15 cellular contexts compared by ENCODE assay signal in the genomic region with DNA sequence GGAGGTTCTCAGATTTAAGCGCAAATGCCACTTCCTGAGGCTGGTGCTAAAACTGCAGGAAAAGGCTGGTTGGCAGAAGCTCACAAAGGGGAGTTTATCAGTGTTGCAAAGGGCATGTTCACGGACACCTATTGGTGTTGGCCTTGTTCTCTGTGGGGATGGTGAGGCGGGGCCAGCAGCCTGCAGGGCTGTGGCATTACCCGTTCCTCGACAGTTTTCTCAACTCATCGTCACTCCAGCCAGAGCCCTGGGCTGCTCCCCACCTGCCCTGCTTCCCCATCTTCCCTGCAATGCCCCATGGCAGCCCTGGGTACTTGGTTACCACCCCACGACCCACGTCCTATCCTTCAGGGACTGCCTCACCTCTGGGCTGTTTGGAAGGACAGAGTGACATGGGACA.
"Had no signal": no experiment of that assay in that cellular context is flagged by ENCODE, and none has a peak within 500 bp of the region (broad histone marks: within the 10 kb centered on the region; RNA-seq: fewer than 3 reads in every experiment).

No MANE protein-coding gene starts in this region.

- H3K27ac Mint-ChIP-seq: activated T-cell treated with anti-CD3 and anti-CD28 coated beads, Interleukin-2, amount 50 U/mL, for 24 hours; natural killer cell treated with Interleukin-12 subunit alpha and Interleukin-12 subunit beta and Interleukin-15 and Interleukin-18, amount 100 ng/mL, for 72 hours; stimulated activated naive CD8-positive, alpha-beta T cell treated with anti-CD3 and anti-CD28 coated beads, Interleukin-15, amount 100 ng/mL, for 72 hours had no signal

- ATAC-seq: activated CD4-positive, CD25-positive, alpha-beta regulatory T cell treated with anti-CD3 and anti-CD28 coated beads, Interleukin-2, amount 50 U/mL, for 24 hours; activated naive CD4-positive, alpha-beta T cell treated with anti-CD3 and anti-CD28 coated beads, Interleukin-2, amount 50 U/mL, for 72 hours; esophagus mucosa; natural killer cell treated with Interleukin-12 subunit alpha and Interleukin-12 subunit beta and Interleukin-15 and Interleukin-18, amount 100 ng/mL, for 72 hours; stimulated activated naive CD8-positive, alpha-beta T cell treated with anti-CD3 and anti-CD28 coated beads, Interleukin-15, amount 100 ng/mL, for 72 hours had no signal

- H3K4me3 ChIP-seq: ovary, testis had no signal

- DNase-seq: activated effector memory CD4-positive, alpha-beta T cell treated with Interleukin-2 at 50 U/mL for 16 hours; activated T-cell treated with anti-CD3 and anti-CD28 coated beads, Interleukin-2, amount 50 U/mL, for 24 hours; amniotic stem cell; brain microvascular endothelial cell; dermis blood vessel endothelial cell; stimulated activated CD4-positive, alpha-beta T cell treated with anti-CD3 and anti-CD28 coated beads, Interleukin-15, amount 100 ng/mL, for 24 hours; stimulated activated CD4-positive, alpha-beta T cell treated with anti-CD3 and anti-CD28 coated beads, Interleukin-4, amount 100 ng/mL, for 24 hours; stimulated activated naive CD8-positive, alpha-beta T cell treated with anti-CD3 and anti-CD28 coated beads, Interleukin-15, amount 100 ng/mL, for 72 hours; testis had no signal

- H3K4me3 Mint-ChIP-seq: activated T-cell treated with anti-CD3 and anti-CD28 coated beads, Interleukin-2, amount 50 U/mL, for 24 hours; natural killer cell treated with Interleukin-12 subunit alpha and Interleukin-12 subunit beta and Interleukin-15 and Interleukin-18, amount 100 ng/mL, for 72 hours; stimulated activated naive CD8-positive, alpha-beta T cell treated with anti-CD3 and anti-CD28 coated beads, Interleukin-15, amount 100 ng/mL, for 72 hours had no signal

- FAIRE-seq: endometrium had no signal

- H3K36me3 Mint-ChIP-seq: natural killer cell treated with Interleukin-12 subunit alpha and Interleukin-12 subunit beta and Interleukin-15 and Interleukin-18, amount 100 ng/mL, for 72 hours had no signal

- H3K27ac ChIP-seq: brain microvascular endothelial cell, ovary, testis had no signal

- H3K9me3 ChIP-seq: testis had no signal

- H3K4me1 Mint-ChIP-seq: stimulated activated naive CD8-positive, alpha-beta T cell treated with anti-CD3 and anti-CD28 coated beads, Interleukin-15, amount 100 ng/mL, for 72 hours had no signal

- H3K27me3 ChIP-seq: brain microvascular endothelial cell, ovary, testis had no signal

- H3K9me3 Mint-ChIP-seq: activated naive CD4-positive, alpha-beta T cell treated with anti-CD3 and anti-CD28 coated beads, Interleukin-2, amount 50 U/mL, for 72 hours; activated T-cell treated with anti-CD3 and anti-CD28 coated beads, Interleukin-2, amount 50 U/mL, for 24 hours; natural killer cell treated with Interleukin-12 subunit alpha and Interleukin-12 subunit beta and Interleukin-15 and Interleukin-18, amount 100 ng/mL, for 72 hours had no signal

- H3K36me3 ChIP-seq: brain microvascular endothelial cell, ovary had no signal

- H3K4me1 ChIP-seq: testis had no signal
